29 cellular contexts compared by ENCODE assay signal in the genomic region with DNA sequence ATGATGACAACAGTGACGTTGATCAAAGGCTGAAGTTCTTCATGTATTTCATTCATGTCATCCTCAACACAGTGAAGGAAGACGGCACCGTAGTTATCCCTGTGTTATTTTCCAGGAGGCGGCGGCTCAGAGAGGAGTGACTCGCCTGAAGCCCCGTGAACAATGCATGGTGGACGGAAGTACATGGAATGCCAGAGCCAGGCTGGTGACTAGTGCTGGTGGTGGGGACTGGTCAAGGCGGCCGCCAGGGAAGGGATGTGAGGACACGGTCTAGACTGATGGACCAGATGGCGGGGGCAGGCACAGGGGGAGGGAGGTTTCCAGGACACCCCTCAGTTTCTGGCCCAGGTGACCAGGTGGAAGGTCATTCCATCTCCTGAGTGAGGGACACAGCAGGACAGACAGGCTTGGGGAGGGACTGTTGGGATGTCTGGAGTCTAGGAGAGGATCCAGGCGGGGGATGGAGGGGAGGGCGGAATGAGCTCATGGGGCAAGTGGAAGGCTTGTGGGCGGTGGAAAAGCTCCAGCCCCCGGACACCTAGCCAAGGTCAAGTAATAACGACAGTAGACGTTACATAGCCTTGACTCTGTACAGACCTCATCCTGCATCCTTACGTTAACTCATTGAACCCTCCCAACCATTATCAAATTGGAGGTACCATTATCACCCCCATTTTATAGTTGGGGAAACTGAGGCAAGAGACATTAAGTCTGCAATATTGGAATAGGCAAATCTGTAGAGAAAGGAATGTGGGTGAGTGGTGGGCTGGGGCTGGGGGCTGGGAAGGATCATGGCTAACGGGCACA. TPM values are rescaled to one million over a fixed set of nuclear protein-coding genes. Genes with fewer than 3 reads are reported as not detected.
DNase-seq lines count a peak whose midpoint lies in the region; ATAC-seq lines count a peak whose summit lies in the region.
"Had no signal": no experiment of that assay in that cellular context is flagged by ENCODE, and none has a peak within 500 bp of the region (broad histone marks: within the 10 kb centered on the region; RNA-seq: fewer than 3 reads in every experiment).

No MANE protein-coding gene starts in this region.

- H4K12ac ChIP-seq in trophoblast cell (ENCODE audit: low read depth, low read length), result no peak overlapping the region

- no peak overlapping the region for H3K4me2 ChIP-seq in trophoblast cell (ENCODE audit: low read length)
- H3K4me2 ChIP-seq: hepatocyte, smooth muscle cell had no signal

- peak; percentile 23 for DNase-seq in EL
- peak; percentile 19 for DNase-seq in M059J (ENCODE audit: low read depth)
- DNase-seq in caudate nucleus (lab: John Stamatoyannopoulos, UW), result no peak
- DNase-seq in trophoblast cell, result peak; percentile 7 to 46
- no peak for DNase-seq in COLO829 (ENCODE audit: low spot score)
- DNase-seq: activated CD4-positive, alpha-beta T cell treated with anti-CD3 and anti-CD28 coated beads, Interleukin-2, amount 50 U/mL, for 1 hour; activated naive CD4-positive, alpha-beta T cell treated with anti-CD3 and anti-CD28 coated beads, Interleukin-2, amount 10 ng/mL, durations not matched to agents 7 days and 5 days; amniotic stem cell; BE2C; DMS53; left lung; naive B cell; NCI-H187; NCI-H526; occipital lobe; retina; SHP77 treated with DMSO at 0.1 percent for 48 hours; stimulated activated CD4-positive, alpha-beta T cell treated with anti-CD3 and anti-CD28 coated beads, Interleukin-1b, Interleukin-23, amount 100 ng/mL, for 48 hours had no signal

- no peak overlapping the region for H3K9ac ChIP-seq in trophoblast cell (ENCODE audit: low read length)

- H2BK5ac ChIP-seq in trophoblast cell (ENCODE audit: low read depth, low read length, poor library complexity), result no peak overlapping the region

- peaks cover 2% of the 10 kb centered on the region for H3K79me1 ChIP-seq in trophoblast cell (ENCODE audit: low read length)

- no peak overlapping the region for H4K8ac ChIP-seq in trophoblast cell (ENCODE audit: low read depth, low read length)

- H3K27me3 ChIP-seq in trophoblast cell (ENCODE audit: insufficient read depth, low read length), result no peaks in the 10 kb centered on the region
- H3K27me3 ChIP-seq: BE2C, gastroesophageal sphincter, hepatocyte, left lung had no signal

- peaks cover 7 to 15% of the 10 kb centered on the region in 2 experiments for H3K4me1 ChIP-seq in trophoblast cell (ENCODE audit: control insufficient read depth in 1 of 2, insufficient read depth in 2 of 2, low read length in 2 of 2)
- H3K4me1 ChIP-seq: BE2C, HAP-1 had no signal

- no peak overlapping the region for H2AFZ ChIP-seq in trophoblast cell (ENCODE audit: insufficient read depth, low read length, poor library complexity)
- H2AFZ ChIP-seq: hepatocyte had no signal

- H3K14ac ChIP-seq in trophoblast cell (ENCODE audit: low read length), result no peak overlapping the region

- no peak overlapping the region for H3K4me3 ChIP-seq in trophoblast cell (ENCODE audit: low read depth, low read length)
- H3K4me3 ChIP-seq: gastroesophageal sphincter, HAP-1, hepatocyte, left lung, smooth muscle cell had no signal

- H2AK5ac ChIP-seq in trophoblast cell (ENCODE audit: low read length), result no peak overlapping the region

- no peak overlapping the region for H3K18ac ChIP-seq in trophoblast cell (ENCODE audit: low read length)

- no peak overlapping the region for H3K23ac ChIP-seq in trophoblast cell (ENCODE audit: low read length)

- no peak overlapping the region for H4K91ac ChIP-seq in trophoblast cell (ENCODE audit: low read depth, low read length)

- ATAC-seq in HG03097 (IDR thresholded peaks at IDR 0.05; ENCODE audit: low FRiP score, unreplicated experiment) (no peak), GM21423 (IDR thresholded peaks at IDR 0.05; ENCODE audit: unreplicated experiment) (no peak), HG03108 (IDR thresholded peaks at IDR 0.05; ENCODE audit: unreplicated experiment) (no peak)
- ATAC-seq: gastroesophageal sphincter, Panc1 had no signal

- H3K4ac ChIP-seq in trophoblast cell (ENCODE audit: low read depth, low read length), result no peak overlapping the region

- no peaks in the 10 kb centered on the region for H3K36me3 ChIP-seq in trophoblast cell (ENCODE audit: control insufficient read depth in 1 of 2, insufficient read depth in 2 of 2, low read length in 2 of 2)
- H3K36me3 ChIP-seq: BE2C, gastroesophageal sphincter, HAP-1, left lung had no signal

- peaks cover 2% of the 10 kb centered on the region for H3K9me3 ChIP-seq in trophoblast cell (ENCODE audit: insufficient read depth, low read depth, low read length)
- H3K9me3 ChIP-seq: BE2C, gastroesophageal sphincter, HAP-1, left lung had no signal

- H3K27ac ChIP-seq in caudate nucleus (ENCODE audit: low read depth, low read length) (peak overlapping the region; percentile 99), trophoblast cell (ENCODE audit: low read depth, low read length) (no peak overlapping the region)
- H3K27ac ChIP-seq: hepatocyte had no signal

- H2BK120ac ChIP-seq in trophoblast cell (ENCODE audit: insufficient read depth, low read length, poor library complexity), result peak overlapping the region; percentile 29

- H3K79me2 ChIP-seq in trophoblast cell (ENCODE audit: control insufficient read depth, insufficient read depth, low read length, poor library complexity), result no peaks in the 10 kb centered on the region
- H3K79me2 ChIP-seq: hepatocyte had no signal

- H2BK12ac ChIP-seq in trophoblast cell (ENCODE audit: low read length), result no peak overlapping the region

- no CpG with 5 or more reads among the region's 20 CpGs for WGBS in trophoblast cell (ENCODE audit: extremely low coverage, insufficient coverage, insufficient read length)

RNA-seq across cellular contexts. Expression of gene PICK1, which starts 16.0 kb away (rescaled TPM):
- 21.7 and 26.8 TPM in 2 replicates for total RNA-seq in M059J (2014; rRNA removed; shearing (Covaris generic))
- polyA plus RNA-seq in trophoblast cell (2013), result 13.7 TPM in 2 replicates

RNA-seq across cellular contexts. Expression of gene SLC16A8, which starts 42.8 kb away (rescaled TPM):
- total RNA-seq in M059J (2014; rRNA removed; shearing (Covaris generic)), result not detected in 2 replicates
- 0.22 TPM in 1 of 2 replicates, not detected in the other for polyA plus RNA-seq in trophoblast cell (2013)
- total RNA-seq: cardiac septum, gastroesophageal sphincter, hepatocyte, smooth muscle cell had no signal
- polyA plus RNA-seq: fibroblast of lung had no signal

RNA-seq across cellular contexts. Expression of gene SOX10, which starts 56.8 kb away (rescaled TPM):
- not detected in 2 replicates for total RNA-seq in M059J (2014; rRNA removed; shearing (Covaris generic))
- polyA plus RNA-seq in trophoblast cell (2013), result 0.10 and 0.15 TPM in 2 replicates
- total RNA-seq: activated T-helper 1 cell treated with anti-CD3 and anti-CD28 coated beads, Interleukin-12 subunit alpha, Interleukin-12 subunit beta, Interleukin-2, Interleukin-4 antibody, amounts not matched to agents 30 ng/mL and 10 ng/mL and 1 ng/mL, durations not matched to agents 14 hours and 24 hours and 36 hours; fibroblast of lung; hepatocyte; left lung; smooth muscle cell had no signal
- polyA plus RNA-seq: fibroblast of lung, hepatocyte, smooth muscle cell had no signal

Comparison
In these comparisons a context has a peak if more than half of its experiments do, and no peak if none do; other contexts are left out.
1. DNase-seq: peak in EL (single experiment), M059J (single experiment) and trophoblast cell (2 of 2); none in caudate nucleus (0 of 61) and COLO829 (single experiment).